6 cellular contexts compared by ENCODE assay signal in genomic region chr17:50114849-50115357, GRCh38.
DNase-seq lines count a peak whose midpoint lies in the region; ATAC-seq and TF ChIP-seq lines count a peak whose summit lies in the region.

No MANE protein-coding gene starts in this region.

- peak; percentile 75 for TF ChIP-seq RAD21 in Ishikawa (IDR thresholded peaks at IDR 0.05; ENCODE audit: low read depth)

- DNase-seq in COR-L47 (lab: John Stamatoyannopoulos, UW) (peak; percentile 65), UCSD-AML1 (lab: John Stamatoyannopoulos, UW; ENCODE audit: unreplicated experiment) (peak; percentile 50), iris pigment epithelial cell (ENCODE audit: low read depth) (peak; percentile 75), amniotic stem cell (lab: John Stamatoyannopoulos, UW) (no peak)

- TF ChIP-seq EP300 in Ishikawa (IDR thresholded peaks at IDR 0.05; ENCODE audit: borderline replicate concordance): no peak

- ATAC-seq in GM21360 (IDR thresholded peaks at IDR 0.05; ENCODE audit: unreplicated experiment): no peak

TF ChIP-seq in Ishikawa, 13 proteins besides CTCF, POLR2A, EP300 and RAD21:
- TF ChIP-seq YY1 (IDR thresholded peaks at IDR 0.05; ENCODE audit: low read depth): no peak
- TF ChIP-seq TCF12 (IDR thresholded peaks at IDR 0.05; ENCODE audit: low read depth): 0 out of 2 replicates have a peak, but pooled peaks have one; percentile 10
- TF ChIP-seq ZBTB7A (IDR thresholded peaks at IDR 0.05; ENCODE audit: low read depth): no peak
- no peak for TF ChIP-seq CREB1 (IDR thresholded peaks at IDR 0.05; ENCODE audit: low read depth)
- no peak for TF ChIP-seq FOXM1 (IDR thresholded peaks at IDR 0.05; ENCODE audit: borderline replicate concordance, low read depth)
- no peak for TF ChIP-seq TEAD4 (IDR thresholded peaks at IDR 0.05)
